Comparison of ENCODE assay signal across 8 cellular contexts in genomic region chr12:96908170-96908675, GRCh38. TPM values are rescaled to one million over a fixed set of nuclear protein-coding genes. Genes with fewer than 3 reads are reported as not detected.
DNase-seq lines count a peak whose midpoint lies in the region; ATAC-seq and TF ChIP-seq lines count a peak whose summit lies in the region.

No MANE protein-coding gene starts in this region.

- H3K4me1 Mint-ChIP-seq in HFFc6 (ENCODE audit: low read depth), result peaks cover 62% of the 10 kb centered on the region

- peaks cover 21% of the 10 kb centered on the region for H3K36me3 Mint-ChIP-seq in HFFc6 (ENCODE audit: low read depth)

- H3K9me3 ChIP-seq in fibroblast of lung (ENCODE audit: control insufficient read depth, insufficient read depth, low read depth, low read length) (no peaks in the 10 kb centered on the region), gastrocnemius medialis (no peaks in the 10 kb centered on the region)

- H3K4me1 ChIP-seq in fibroblast of lung (ENCODE audit: control insufficient read depth, extremely low read depth, insufficient read depth, low read length), result no peaks in the 10 kb centered on the region
- H3K4me1 ChIP-seq in gastrocnemius medialis, result peaks cover 38% of the 10 kb centered on the region in 2 donors

- intact Hi-C loops in gastrocnemius medialis (cut with DNase I; ENCODE audit: low total_unique reads), result loop anchor here (10.0 kb wide), 1 partner anchor 503 kb away; the partner anchor contains the start of gene CDK17

- H3K27ac ChIP-seq in VCaP (peak overlapping the region; percentile 73), fibroblast of lung (ENCODE audit: insufficient read depth, low read length) (peak overlapping the region; percentile 93), gastrocnemius medialis (peak overlapping the region; percentile 85 to 92 (median 87))

- H3K27me3 Mint-ChIP-seq in HFFc6 (ENCODE audit: insufficient read depth), result no peaks in the 10 kb centered on the region

- peak overlapping the region; percentile 100 for H2AFZ ChIP-seq in fibroblast of lung (ENCODE audit: low read length)

- peak overlapping the region; percentile 96 for H3K27ac Mint-ChIP-seq in HFFc6

- H3K9me3 Mint-ChIP-seq in HFFc6, result no peaks in the 10 kb centered on the region

- H3K79me2 ChIP-seq in fibroblast of lung (ENCODE audit: control insufficient read depth, insufficient read depth, low read length), result peaks cover 18% of the 10 kb centered on the region

- H3K4me3 ChIP-seq in fibroblast of lung (replicated peaks in 1 of 4; ENCODE audit: control extremely low read depth in 1 of 4, insufficient read depth in 1 of 4, low read depth in 3 of 4, low read length in 4 of 4), result peak overlapping the region; percentile 81 to 83 (median 81)
- peak overlapping the region; percentile 92 to 96 (median 94) for H3K4me3 ChIP-seq in gastrocnemius medialis

- H3K27me3 ChIP-seq in fibroblast of lung (ENCODE audit: control insufficient read depth, insufficient read depth, low read length), result no peaks in the 10 kb centered on the region
- no peaks in the 10 kb centered on the region for H3K27me3 ChIP-seq in gastrocnemius medialis

- H3K4me3 Mint-ChIP-seq in HFFc6, result peak overlapping the region; percentile 99

- in situ Hi-C loops in gastrocnemius medialis (cut with MboI; ENCODE audit: low sequenced_read_pairs in 4 of 4), result no loop called here

- peak; percentile 8 for DNase-seq in ELR (ENCODE audit: low read depth)
- DNase-seq in HFFc6, result no peak
- no peak for DNase-seq in fibroblast of lung (ENCODE audit: low read depth in 2 of 2)
- DNase-seq in gastrocnemius medialis, result no peak
- no peak for DNase-seq in cerebellar nuclear complex (lab: John Stamatoyannopoulos, UW)
- no peak for DNase-seq in NCI-H128 (lab: John Stamatoyannopoulos, UW; ENCODE audit: unreplicated experiment)
- DNase-seq in superior temporal gyrus (ENCODE audit: extremely low spot score), result no peak

- H3K4me2 ChIP-seq in fibroblast of lung (ENCODE audit: extremely low read depth, insufficient read depth, low read length), result peak overlapping the region; percentile 91

- no peak for TF ChIP-seq CTCF in HFFc6 (IDR thresholded peaks at IDR 0.05)
- no peak for TF ChIP-seq CTCF in VCaP (conservative IDR thresholded peaks at IDR 0.05)
- TF ChIP-seq CTCF in fibroblast of lung (conservative IDR thresholded peaks at IDR 0.05 in 1 of 2, IDR thresholded peaks at IDR 0.05 in 1 of 2; ENCODE audit: low read depth in 1 of 2, low read length in 2 of 2), result no peak
- TF ChIP-seq CTCF in gastrocnemius medialis (IDR thresholded peaks at IDR 0.05 in 4 of 5, conservative IDR thresholded peaks at IDR 0.05 in 1 of 5), result no peak

- no peaks in the 10 kb centered on the region for H4K20me1 ChIP-seq in fibroblast of lung (ENCODE audit: control insufficient read depth, extremely low read depth, insufficient read depth, low read length)

- H3K36me3 ChIP-seq in fibroblast of lung (ENCODE audit: control insufficient read depth, insufficient read depth, low read length) (no peaks in the 10 kb centered on the region), gastrocnemius medialis (no peaks in the 10 kb centered on the region)

- peak overlapping the region; percentile 87 for H3K9ac ChIP-seq in fibroblast of lung (ENCODE audit: insufficient read depth, low read length)

- TF ChIP-seq POLR2A in gastrocnemius medialis (IDR thresholded peaks at IDR 0.05), result no peak

- ATAC-seq in gastrocnemius medialis, result no peak

RNA-seq across cellular contexts. Expression of gene NEDD1, which starts 1.2 kb away (rescaled TPM):
- total RNA-seq in HFFc6 (2021; fragmentation: NEBNext Ultra II Directional; extraction: Animal tissue kit (Norgen Biotek cat#: 25700)), result 100 to 1,000 TPM in 2 of 6 experiments, 10 to 100 TPM in 4; 51.1 to 106 (median 60.7) TPM
- total RNA-seq in fibroblast of lung, result 24.9 and 30.7 TPM in 2 replicates
- polyA plus RNA-seq in fibroblast of lung, result 21.4 and 21.8 TPM in 2 replicates
- polyA plus RNA-seq in fibroblast of lung (2012), result 11.3 and 15.4 TPM in 2 replicates
- polyA minus RNA-seq in fibroblast of lung (ENCODE audit: low replicate concordance), result 3.7 and 23.3 TPM in 2 replicates
- 10 to 100 TPM; 15.1 to 29.4 (median 22.1) TPM for total RNA-seq in gastrocnemius medialis
